Comparison of ENCODE assay signal across 1 cellular context in genomic region chr18:58528011-58528367, GRCh38.
TF ChIP-seq lines count a peak whose summit lies in the region.

No MANE protein-coding gene starts in this region.

TF ChIP-seq in HepG2, 621 proteins besides CTCF, POLR2A, EP300 and RAD21 (continued from another document):
- TF ChIP-seq ZNF280D (CRISPR knock-in tag; IDR thresholded peaks at IDR 0.05), result no peak
- TF ChIP-seq, protein P1, sequence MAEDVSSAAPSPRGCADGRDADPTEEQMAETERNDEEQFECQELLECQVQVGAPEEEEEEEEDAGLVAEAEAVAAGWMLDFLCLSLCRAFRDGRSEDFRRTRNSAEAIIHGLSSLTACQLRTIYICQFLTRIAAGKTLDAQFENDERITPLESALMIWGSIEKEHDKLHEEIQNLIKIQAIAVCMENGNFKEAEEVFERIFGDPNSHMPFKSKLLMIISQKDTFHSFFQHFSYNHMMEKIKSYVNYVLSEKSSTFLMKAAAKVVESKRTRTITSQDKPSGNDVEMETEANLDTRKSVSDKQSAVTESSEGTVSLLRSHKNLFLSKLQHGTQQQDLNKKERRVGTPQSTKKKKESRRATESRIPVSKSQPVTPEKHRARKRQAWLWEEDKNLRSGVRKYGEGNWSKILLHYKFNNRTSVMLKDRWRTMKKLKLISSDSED (CRISPR knock-in tag; IDR thresholded peaks at IDR 0.05), result no peak
- no peak for TF ChIP-seq TCF7 (IDR thresholded peaks at IDR 0.05; ENCODE audit: low read depth)
- no peak for TF ChIP-seq SOX5 (CRISPR knock-in tag; IDR thresholded peaks at IDR 0.05; ENCODE audit: borderline replicate concordance)
- TF ChIP-seq, protein P2, sequence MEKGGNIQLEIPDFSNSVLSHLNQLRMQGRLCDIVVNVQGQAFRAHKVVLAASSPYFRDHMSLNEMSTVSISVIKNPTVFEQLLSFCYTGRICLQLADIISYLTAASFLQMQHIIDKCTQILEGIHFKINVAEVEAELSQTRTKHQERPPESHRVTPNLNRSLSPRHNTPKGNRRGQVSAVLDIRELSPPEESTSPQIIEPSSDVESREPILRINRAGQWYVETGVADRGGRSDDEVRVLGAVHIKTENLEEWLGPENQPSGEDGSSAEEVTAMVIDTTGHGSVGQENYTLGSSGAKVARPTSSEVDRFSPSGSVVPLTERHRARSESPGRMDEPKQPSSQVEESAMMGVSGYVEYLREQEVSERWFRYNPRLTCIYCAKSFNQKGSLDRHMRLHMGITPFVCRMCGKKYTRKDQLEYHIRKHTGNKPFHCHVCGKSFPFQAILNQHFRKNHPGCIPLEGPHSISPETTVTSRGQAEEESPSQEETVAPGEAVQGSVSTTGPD (CRISPR knock-in tag; IDR thresholded peaks at IDR 0.05), result no peak
- no peak for TF ChIP-seq ZNF337 (CRISPR knock-in tag; IDR thresholded peaks at IDR 0.05; ENCODE audit: borderline replicate concordance, low read depth)
- TF ChIP-seq ZNF766 (CRISPR knock-in tag; IDR thresholded peaks at IDR 0.05; ENCODE audit: borderline replicate concordance), result no peak
- no peak for TF ChIP-seq HMG20B (CRISPR knock-in tag; conservative IDR thresholded peaks at IDR 0.05)
- no peak for TF ChIP-seq SP2 (CRISPR knock-in tag; IDR thresholded peaks at IDR 0.05)
- TF ChIP-seq RELA (CRISPR knock-in tag; IDR thresholded peaks at IDR 0.05), result no peak
- TF ChIP-seq, protein P3, sequence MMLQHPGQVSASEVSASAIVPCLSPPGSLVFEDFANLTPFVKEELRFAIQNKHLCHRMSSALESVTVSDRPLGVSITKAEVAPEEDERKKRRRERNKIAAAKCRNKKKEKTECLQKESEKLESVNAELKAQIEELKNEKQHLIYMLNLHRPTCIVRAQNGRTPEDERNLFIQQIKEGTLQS (CRISPR knock-in tag; IDR thresholded peaks at IDR 0.05), result no peak
- no peak for TF ChIP-seq ZNF7 (CRISPR knock-in tag; IDR thresholded peaks at IDR 0.05)
- no peak for TF ChIP-seq ZEB1 (IDR thresholded peaks at IDR 0.05; ENCODE audit: insufficient replicate concordance, low read depth)
- TF ChIP-seq KDM2A (CRISPR knock-in tag; IDR thresholded peaks at IDR 0.05; ENCODE audit: borderline replicate concordance, low read depth), result no peak
TF ChIP-seq in HepG2: peak in this region for 0.
